Comparison of ENCODE assay signal across 23 cellular contexts in the genomic region with DNA sequence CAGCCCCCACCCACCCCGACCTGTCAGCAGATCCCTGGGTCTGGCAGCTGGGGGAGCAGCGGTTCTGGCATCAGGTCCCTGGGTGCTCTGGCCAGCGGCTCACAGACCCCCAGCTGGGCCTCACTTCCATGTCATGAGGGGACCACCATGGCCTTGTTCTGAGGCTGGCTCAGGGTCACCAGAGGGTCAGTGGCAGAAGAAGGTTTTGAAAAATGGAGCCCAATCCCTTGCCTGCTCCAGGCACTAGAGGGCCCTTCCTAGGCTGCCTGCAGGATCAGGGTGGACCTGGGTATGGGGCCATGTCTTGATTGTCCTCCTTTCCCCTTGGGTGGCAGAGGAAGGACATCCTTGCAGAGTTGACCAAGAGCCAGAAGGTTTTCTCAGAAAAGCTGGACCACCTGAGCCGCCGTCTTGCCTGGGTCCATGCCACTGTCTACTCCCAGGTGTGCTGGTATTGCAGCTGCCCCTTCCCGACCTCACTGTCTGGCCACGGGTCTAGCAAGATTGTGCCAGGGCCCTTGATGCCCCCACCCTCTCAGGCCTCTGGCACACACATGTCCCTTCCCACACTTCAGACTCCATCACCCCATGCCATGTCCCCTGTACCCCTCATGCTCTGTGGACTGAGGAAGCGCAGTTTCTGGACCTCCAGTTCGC. TPM values are rescaled to one million over a fixed set of nuclear protein-coding genes. Genes with fewer than 3 reads are reported as not detected.
DNase-seq lines count a peak whose midpoint lies in the region; ATAC-seq, FAIRE-seq and TF ChIP-seq lines count a peak whose summit lies in the region.
"Had no signal": no experiment of that assay in that cellular context is flagged by ENCODE, and none has a peak within 500 bp of the region (broad histone marks: within the 10 kb centered on the region; RNA-seq: fewer than 3 reads in every experiment).

No MANE protein-coding gene starts in this region.

- no peak for FAIRE-seq in GM12878 (lab: Jason Lieb, UNC)
- FAIRE-seq: A204.1, D721Med, GM18507 had no signal

- H3K4me3 Mint-ChIP-seq in nephron progenitor cell, result no peak overlapping the region
- H3K4me3 Mint-ChIP-seq: CD4-positive, alpha-beta T cell had no signal

- TF ChIP-seq CTCF in heart right ventricle (IDR thresholded peaks at IDR 0.05), result no peak
- TF ChIP-seq CTCF in GM12878 (IDR thresholded peaks at IDR 0.05 in 2 of 3, conservative IDR thresholded peaks at IDR 0.05 in 1 of 3; ENCODE audit: control insufficient read depth in 2 of 3, extremely low read depth in 1 of 3, insufficient read depth in 1 of 3, low read depth in 3 of 3, low read length in 3 of 3), result no peak
- TF ChIP-seq CTCF in nephron progenitor cell (IDR thresholded peaks at IDR 0.05), result no peak

- no peak for TF ChIP-seq RAD21 in GM12878 (IDR thresholded peaks at IDR 0.05; ENCODE audit: insufficient read depth, low read depth, low read length)

- no peaks in the 10 kb centered on the region for H3K9me3 ChIP-seq in heart right ventricle
- H3K9me3 ChIP-seq in GM12878 (replicated peaks; ENCODE audit: control insufficient read depth, insufficient read depth, low read length), result no peaks in the 10 kb centered on the region
- H3K9me3 ChIP-seq: BLaER1 had no signal

- no peaks in the 10 kb centered on the region for H3K9me3 Mint-ChIP-seq in nephron progenitor cell
- H3K9me3 Mint-ChIP-seq: CD4-positive, alpha-beta T cell had no signal

- intact Hi-C loops in left ventricle myocardium superior (cut with micrococcal nuclease), result no loop called here
- intact Hi-C loops in heart right ventricle (cut with DNase I), result loop anchor here in 5 of 10 donors (10.0 kb wide), 3 partner anchors 138 to 208 kb away; partner anchors contain the start of gene MST1R (in 3 of the 5)
- intact Hi-C loops in GM12878 (cut with micrococcal nuclease; ENCODE audit: unreplicated experiment), result no loop called here

- H3K36me3 Mint-ChIP-seq in nephron progenitor cell (ENCODE audit: low read depth), result peaks cover 4% of the 10 kb centered on the region

- H2AFZ ChIP-seq in GM12878 (ENCODE audit: control insufficient read depth, low read depth, low read length), result no peak overlapping the region

- H3K27me3 Mint-ChIP-seq in nephron progenitor cell (ENCODE audit: low read depth, poor library complexity), result no peaks in the 10 kb centered on the region
- H3K27me3 Mint-ChIP-seq: CD4-positive, alpha-beta T cell had no signal

- TF ChIP-seq POLR2A in GM12878 (IDR thresholded peaks at IDR 0.05; ENCODE audit: low read depth, low read length), result 0 out of 2 replicates have a peak, but pooled peaks have one; percentile 24

- peaks cover 0 to 5% (median 0%) of the 10 kb centered on the region in 9 donors for H3K4me1 ChIP-seq in heart right ventricle
- H3K4me1 ChIP-seq in GM12878 (ENCODE audit: control insufficient read depth, insufficient read depth, low read length), result no peaks in the 10 kb centered on the region

- no peak for TF ChIP-seq EP300 in GM12878 (IDR thresholded peaks at IDR 0.05; ENCODE audit: borderline replicate concordance in 1 of 2, control insufficient read depth in 1 of 2, low read depth in 2 of 2, low read length in 2 of 2)

- ATAC-seq in left ventricle myocardium superior (no peak), heart right ventricle (no peak), GM12878 (no peak), GM21360 (IDR thresholded peaks at IDR 0.05; ENCODE audit: unreplicated experiment) (no peak), GM18511 (IDR thresholded peaks at IDR 0.05; ENCODE audit: unreplicated experiment) (no peak)
- ATAC-seq: HCT116 had no signal

- POLR2A ChIA-PET in GM12878 (lab: Charles Lee), result no interaction called here

- no peak overlapping the region for H3K4me2 ChIP-seq in GM12878 (ENCODE audit: control insufficient read depth, insufficient read depth)

- no TSS peak for BruUV-seq in GM12878 (replicated peaks; lab: Mats Ljungman, UMichigan)

- H3K9ac ChIP-seq in GM12878 (ENCODE audit: control insufficient read depth, insufficient read depth, low read length), result no peak overlapping the region

- 81 to 83% methylated on average over 9 of the region's 9 CpGs for WGBS in heart right ventricle, 2 donors
- 82% methylated on average over 9 of the region's 9 CpGs for WGBS in GM12878 (ENCODE audit: insufficient coverage, insufficient replicate concordance, low lambda C conversion rate, missing lambda C conversion rate)

- peak overlapping the region; percentile 45 for H3K27ac Mint-ChIP-seq in nephron progenitor cell
- H3K27ac Mint-ChIP-seq: CD4-positive, alpha-beta T cell had no signal

- in situ Hi-C loops in GM12878 (cut with MboI), result no loop called here

- RAD21 ChIA-PET in GM12878 (lab: Charles Lee; ENCODE audit: unreplicated experiment), result no interaction called here

- CTCF ChIA-PET in GM12878 (lab: Yijun Ruan, JAX), result no interaction called here

- SMC1A ChIA-PET in GM12878 (lab: Charles Lee; ENCODE audit: uncharacterized antibody, unreplicated experiment), result no interaction called here

- H3K4me1 Mint-ChIP-seq in nephron progenitor cell, result peaks cover 17% of the 10 kb centered on the region

- no peaks in the 10 kb centered on the region for H3K79me2 ChIP-seq in GM12878 (ENCODE audit: control insufficient read depth, insufficient read depth, low read length)

- no peak overlapping the region for H3K4me3 ChIP-seq in heart right ventricle
- H3K4me3 ChIP-seq in GM12878, result no peak overlapping the region
- H3K4me3 ChIP-seq: BLaER1 had no signal

- H3K27ac ChIP-seq in heart right ventricle (no peak overlapping the region), GM12878 (ENCODE audit: control insufficient read depth, insufficient read depth) (no peak overlapping the region)
- H3K27ac ChIP-seq: HL-60 had no signal

- no peaks in the 10 kb centered on the region for H4K20me1 ChIP-seq in GM12878 (ENCODE audit: control insufficient read depth, insufficient read depth)
- H4K20me1 ChIP-seq: BLaER1 had no signal

- no peaks in the 10 kb centered on the region for H3K27me3 ChIP-seq in heart right ventricle
- H3K27me3 ChIP-seq in GM12878 (replicated peaks in 1 of 2; ENCODE audit: control insufficient read depth in 2 of 2, insufficient read depth in 2 of 2, low read length in 1 of 2), result no peaks in the 10 kb centered on the region
- H3K27me3 ChIP-seq: BLaER1 had no signal

- H3K36me3 ChIP-seq in heart right ventricle (peaks cover 0 to 82% (median 24%) of the 10 kb centered on the region in 9 donors), GM12878 (ENCODE audit: control insufficient read depth in 2 of 2, insufficient read depth in 2 of 2, low read length in 1 of 2) (peaks cover 0 to 5% of the 10 kb centered on the region in 2 experiments; a peak in 3 of 4 replicates)

- DNase-seq in left ventricle myocardium superior, result peak; percentile 17
- no peak for DNase-seq in heart right ventricle
- no peak for DNase-seq in GM12878 (ENCODE audit: low read depth, low spot score)
- no peak for DNase-seq in nephron progenitor cell
- no peak for DNase-seq in NCI-H2081 treated with DMSO at 0.1 percent for 48 hours (lab: John Stamatoyannopoulos, UW)
- DNase-seq: CD4-positive, alpha-beta T cell; Kasumi-1; NCI-H1092 treated with DMSO at 0.1 percent for 48 hours; NCI-H1436 treated with DMSO at 0.1 percent for 48 hours; NCI-H187 treated with DMSO at 0.1 percent for 48 hours; NCI-H524 treated with DMSO at 0.1 percent for 48 hours; NCI-H774; SHP77 had no signal

RNA-seq across cellular contexts. Expression of gene AMIGO3, which starts 12.9 kb away (rescaled TPM):
- total RNA-seq in left ventricle myocardium superior, result not detected
- under 1 TPM in 2 of 10 donors, not detected in 8; 0.09 to 0.15 TPM for total RNA-seq in heart right ventricle
- 1 to 10 TPM; 1.8 to 2.1 TPM for polyA plus RNA-seq in heart right ventricle
- 3.7 and 3.9 TPM in 2 replicates for total RNA-seq in GM12878 (2013; cell fraction: nucleolus; rRNA removed)
- 1.2 and 1.3 TPM in 2 replicates for total RNA-seq in GM12878 (2014; rRNA removed)
- total RNA-seq in GM12878 (2014; rRNA removed; fragmentation: Illumina TruSeq; extraction: Trizol), result not detected in 2 replicates
- total RNA-seq in GM12878 (2021), result 0.18 TPM in 1 of 2 replicates, not detected in the other
- 0.13 TPM for polyA plus RNA-seq in GM12878 (2011; ENCODE audit: low read depth)
- 0.19 TPM in 1 of 2 replicates, not detected in the other for polyA plus RNA-seq in GM12878 (2011; rRNA removed)
- polyA plus RNA-seq in GM12878 (2011; cell fraction: cytosol; rRNA removed), result 1.8 TPM in 1 of 2 replicates, not detected in the other
- polyA plus RNA-seq in GM12878 (2011; cell fraction: nucleus; rRNA removed), result 3.0 and 4.6 TPM in 2 replicates
- polyA plus RNA-seq in GM12878 (2012), result 1.4 and 1.8 TPM in 2 replicates
- polyA plus RNA-seq in GM12878 (2014; fragmentation: Illumina TruSeq; extraction: Trizol), result 0.07 TPM in 1 of 2 replicates, not detected in the other
- not detected for polyA plus RNA-seq in GM12878 (2014; fragmentation: Nextera tagmentation; extraction: Ambion mirVana)
- polyA plus RNA-seq in GM12878 (2014; rRNA removed), result 0.58 and 1.2 TPM in 2 replicates
- 1 to 10 TPM in 1 of 2 experiments, under 1 TPM in 1; 0.44 to 1.1 TPM for polyA plus RNA-seq in GM12878 (2016; fragmentation: Nextera tagmentation; extraction: Ambion mirVana)
- polyA minus RNA-seq in GM12878 (2011; rRNA and poly(A)+ RNA removed), result 1.2 TPM in 1 of 2 replicates, not detected in the other
- 0.52 and 0.53 TPM in 2 replicates for polyA minus RNA-seq in GM12878 (2011; cell fraction: cytosol; rRNA and poly(A)+ RNA removed)
- polyA minus RNA-seq in GM12878 (2011; cell fraction: nucleus; rRNA and poly(A)+ RNA removed), result 4.6 and 10.5 TPM in 2 replicates
- total RNA-seq: H4 had no signal
- polyA plus RNA-seq: AG04450 had no signal

RNA-seq across cellular contexts. Expression of gene GMPPB, which starts 17.2 kb away (rescaled TPM):
- total RNA-seq in left ventricle myocardium superior, result 16.4 TPM
- 10 to 100 TPM in 8 of 10 donors, 1 to 10 TPM in 2; 9.6 to 30.4 (median 12.9) TPM for total RNA-seq in heart right ventricle
- 10 to 100 TPM in 1 of 2 donors, 1 to 10 TPM in 1; 8.7 to 48.8 TPM for polyA plus RNA-seq in heart right ventricle
- 27.3 and 30.3 TPM in 2 replicates for total RNA-seq in GM12878 (2013; cell fraction: nucleolus; rRNA removed)
- 39.1 and 44.3 TPM in 2 replicates for total RNA-seq in GM12878 (2014; rRNA removed)
- 11.3 and 11.7 TPM in 2 replicates for total RNA-seq in GM12878 (2014; rRNA removed; fragmentation: Illumina TruSeq; extraction: Trizol)
- total RNA-seq in GM12878 (2021), result 45.6 and 46.1 TPM in 2 replicates
- 11.1 TPM for polyA plus RNA-seq in GM12878 (2011; ENCODE audit: low read depth)
- 5.7 and 13.4 TPM in 2 replicates for polyA plus RNA-seq in GM12878 (2011; rRNA removed)
- 13.9 and 18.8 TPM in 2 replicates for polyA plus RNA-seq in GM12878 (2011; cell fraction: cytosol; rRNA removed)
- polyA plus RNA-seq in GM12878 (2011; cell fraction: nucleus; rRNA removed), result 26.9 and 29.1 TPM in 2 replicates
- polyA plus RNA-seq in GM12878 (2012), result 24.8 and 27.5 TPM in 2 replicates
- 4.7 and 13.3 TPM in 2 replicates for polyA plus RNA-seq in GM12878 (2014; fragmentation: Illumina TruSeq; extraction: Trizol)
- 1 to 10 TPM; 2.3 to 8.7 TPM for polyA plus RNA-seq in GM12878 (2014; fragmentation: Nextera tagmentation; extraction: Ambion mirVana)
- 33.2 and 40.3 TPM in 2 replicates for polyA plus RNA-seq in GM12878 (2014; rRNA removed)
- polyA plus RNA-seq in GM12878 (2016; fragmentation: Nextera tagmentation; extraction: Ambion mirVana), result 10 to 100 TPM; 73.2 to 99.5 TPM
- polyA minus RNA-seq in GM12878 (2011; rRNA and poly(A)+ RNA removed), result 19.7 and 20.2 TPM in 2 replicates
- polyA minus RNA-seq in GM12878 (2011; cell fraction: cytosol; rRNA and poly(A)+ RNA removed), result 7.1 and 8.2 TPM in 2 replicates
- polyA minus RNA-seq in GM12878 (2011; cell fraction: nucleus; rRNA and poly(A)+ RNA removed), result 24.4 and 39.9 TPM in 2 replicates

RNA-seq across cellular contexts. Expression of gene RNF123, which starts 17.2 kb away (rescaled TPM):
- total RNA-seq in left ventricle myocardium superior (45.3 TPM), heart right ventricle (10 to 100 TPM; 41.5 to 61.8 (median 51.4) TPM), GM12878 (2014; rRNA removed) (14.7 and 20.4 TPM in 2 replicates), GM12878 (2014; rRNA removed; fragmentation: Illumina TruSeq; extraction: Trizol) (6.4 and 8.1 TPM in 2 replicates), GM12878 (2021) (28.7 and 31.5 TPM in 2 replicates)
- polyA plus RNA-seq in heart right ventricle (10 to 100 TPM; 23.6 to 30.8 TPM), GM12878 (2011; rRNA removed) (8.1 and 20.0 TPM in 2 replicates), GM12878 (2014; fragmentation: Illumina TruSeq; extraction: Trizol) (6.4 and 12.1 TPM in 2 replicates), GM12878 (2014; fragmentation: Nextera tagmentation; extraction: Ambion mirVana) (1 to 10 TPM; 4.2 to 4.5 TPM), GM12878 (2014; rRNA removed) (21.4 and 23.0 TPM in 2 replicates), GM12878 (2016; fragmentation: Nextera tagmentation; extraction: Ambion mirVana) (10 to 100 TPM; 16.6 to 18.5 TPM)
- total RNA-seq in GM12878 (2013; cell fraction: nucleolus; rRNA removed), result 38.2 and 40.9 TPM in 2 replicates
- polyA plus RNA-seq in GM12878 (2011; ENCODE audit: low read depth), result 26.5 TPM
- polyA plus RNA-seq in GM12878 (2011; cell fraction: cytosol; rRNA removed), result 22.3 and 30.2 TPM in 2 replicates
- polyA plus RNA-seq in GM12878 (2011; cell fraction: nucleus; rRNA removed), result 105 and 114 TPM in 2 replicates
- 5.7 and 8.9 TPM in 2 replicates for polyA plus RNA-seq in GM12878 (2012)
- 20.3 and 29.3 TPM in 2 replicates for polyA minus RNA-seq in GM12878 (2011; rRNA and poly(A)+ RNA removed)
- 13.1 and 13.6 TPM in 2 replicates for polyA minus RNA-seq in GM12878 (2011; cell fraction: cytosol; rRNA and poly(A)+ RNA removed)
- polyA minus RNA-seq in GM12878 (2011; cell fraction: nucleus; rRNA and poly(A)+ RNA removed), result 31.8 and 67.1 TPM in 2 replicates

RNA-seq across cellular contexts. Expression of gene MST1, which starts 17.3 kb away (rescaled TPM):
- 6.6 TPM for total RNA-seq in left ventricle myocardium superior
- 1 to 10 TPM; 2.3 to 5.1 (median 3.8) TPM for total RNA-seq in heart right ventricle
- polyA plus RNA-seq in heart right ventricle, result 10 to 100 TPM in 1 of 2 donors, 1 to 10 TPM in 1; 3.3 to 16.0 TPM
- 31.5 and 41.7 TPM in 2 replicates for total RNA-seq in GM12878 (2013; cell fraction: nucleolus; rRNA removed)
- 10.1 and 10.6 TPM in 2 replicates for total RNA-seq in GM12878 (2014; rRNA removed)
- 2.3 and 3.0 TPM in 2 replicates for total RNA-seq in GM12878 (2014; rRNA removed; fragmentation: Illumina TruSeq; extraction: Trizol)
- total RNA-seq in GM12878 (2021), result 14.1 TPM in 2 replicates
- 23.1 TPM for polyA plus RNA-seq in GM12878 (2011; ENCODE audit: low read depth)
- 13.4 and 24.2 TPM in 2 replicates for polyA plus RNA-seq in GM12878 (2011; rRNA removed)
- 16.4 and 28.7 TPM in 2 replicates for polyA plus RNA-seq in GM12878 (2011; cell fraction: cytosol; rRNA removed)
- polyA plus RNA-seq in GM12878 (2011; cell fraction: nucleus; rRNA removed), result 519 and 594 TPM in 2 replicates
- 38.8 and 51.3 TPM in 2 replicates for polyA plus RNA-seq in GM12878 (2012)
- 1.6 and 3.4 TPM in 2 replicates for polyA plus RNA-seq in GM12878 (2014; fragmentation: Illumina TruSeq; extraction: Trizol)
- polyA plus RNA-seq in GM12878 (2014; fragmentation: Nextera tagmentation; extraction: Ambion mirVana), result 1 to 10 TPM; 1.2 to 4.4 TPM
- 20.8 and 25.5 TPM in 2 replicates for polyA plus RNA-seq in GM12878 (2014; rRNA removed)
- 1 to 10 TPM; 2.6 to 3.9 TPM for polyA plus RNA-seq in GM12878 (2016; fragmentation: Nextera tagmentation; extraction: Ambion mirVana)
- polyA minus RNA-seq in GM12878 (2011; rRNA and poly(A)+ RNA removed), result 4.2 and 11.5 TPM in 2 replicates
- 5.6 and 5.8 TPM in 2 replicates for polyA minus RNA-seq in GM12878 (2011; cell fraction: cytosol; rRNA and poly(A)+ RNA removed)
- 44.7 and 55.5 TPM in 2 replicates for polyA minus RNA-seq in GM12878 (2011; cell fraction: nucleus; rRNA and poly(A)+ RNA removed)

RNA-seq across cellular contexts. Expression of gene APEH, which starts 32.4 kb away (rescaled TPM):
- total RNA-seq in left ventricle myocardium superior (113 TPM), heart right ventricle (100 to 1,000 TPM; 101 to 140 (median 110) TPM), GM12878 (2014; rRNA removed) (199 and 214 TPM in 2 replicates), GM12878 (2014; rRNA removed; fragmentation: Illumina TruSeq; extraction: Trizol) (110 and 116 TPM in 2 replicates), GM12878 (2021) (178 and 186 TPM in 2 replicates)
- polyA plus RNA-seq in heart right ventricle (10 to 100 TPM; 18.2 to 65.7 TPM), GM12878 (2011; rRNA removed) (66.9 and 101 TPM in 2 replicates), GM12878 (2014; fragmentation: Illumina TruSeq; extraction: Trizol) (125 and 130 TPM in 2 replicates), GM12878 (2014; fragmentation: Nextera tagmentation; extraction: Ambion mirVana) (100 to 1,000 TPM in 1 of 2 experiments, 10 to 100 TPM in 1; 74.4 to 102 TPM), GM12878 (2014; rRNA removed) (132 and 162 TPM in 2 replicates), GM12878 (2016; fragmentation: Nextera tagmentation; extraction: Ambion mirVana) (100 to 1,000 TPM; 207 to 209 TPM)
- total RNA-seq in GM12878 (2013; cell fraction: nucleolus; rRNA removed), result 71.1 and 89.5 TPM in 2 replicates
- polyA plus RNA-seq in GM12878 (2011; ENCODE audit: low read depth), result 43.5 TPM
- 152 and 183 TPM in 2 replicates for polyA plus RNA-seq in GM12878 (2011; cell fraction: cytosol; rRNA removed)
- polyA plus RNA-seq in GM12878 (2011; cell fraction: nucleus; rRNA removed), result 301 and 327 TPM in 2 replicates
- polyA plus RNA-seq in GM12878 (2012), result 71.4 and 74.9 TPM in 2 replicates
- polyA minus RNA-seq in GM12878 (2011; rRNA and poly(A)+ RNA removed), result 167 and 275 TPM in 2 replicates
- 76.0 and 90.2 TPM in 2 replicates for polyA minus RNA-seq in GM12878 (2011; cell fraction: cytosol; rRNA and poly(A)+ RNA removed)
- 116 and 212 TPM in 2 replicates for polyA minus RNA-seq in GM12878 (2011; cell fraction: nucleus; rRNA and poly(A)+ RNA removed)
